In the genomic region with DNA sequence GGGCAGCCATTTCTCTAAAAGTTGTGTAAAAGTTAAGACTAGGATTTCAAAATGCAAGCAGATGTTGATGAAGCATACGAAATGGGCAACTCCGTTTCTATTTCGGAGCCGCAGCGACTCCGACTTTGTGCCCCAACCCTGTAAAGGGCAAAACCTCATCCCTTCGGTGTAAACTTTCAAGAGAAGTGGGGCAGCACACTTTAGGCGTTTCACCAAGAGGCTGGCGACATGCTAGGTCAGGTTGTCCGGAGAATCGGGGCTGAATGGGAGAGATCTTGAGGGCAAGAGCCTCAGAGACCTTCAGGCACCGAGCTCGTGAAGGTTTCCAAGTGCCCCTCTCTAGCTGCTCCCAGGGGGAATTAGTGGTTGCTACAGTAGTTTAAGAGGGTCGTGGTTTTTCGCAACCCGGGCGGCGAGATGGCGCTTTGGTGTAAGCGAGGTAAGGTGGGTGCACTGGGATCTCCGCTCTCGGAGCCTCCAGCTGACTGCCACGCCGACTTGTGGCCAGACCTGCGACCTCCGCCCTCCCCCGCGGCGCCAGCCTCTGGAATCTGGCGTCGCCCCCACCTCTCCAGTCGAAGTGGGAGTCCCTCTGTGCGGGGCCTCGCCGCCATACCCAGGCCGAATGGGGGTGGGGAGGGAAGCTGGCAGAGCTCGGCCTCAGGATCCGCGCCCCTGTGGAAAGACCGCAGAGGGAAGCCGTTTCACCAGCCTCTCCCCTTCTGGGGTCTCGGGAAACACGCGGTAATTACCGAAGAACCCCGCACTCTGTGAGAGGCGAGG, we compare ENCODE assay signal across 1 cellular context.
A peak's percentile ranks its signal among the peaks of the same experiment; 100 is the strongest.
TF ChIP-seq lines count a peak whose summit lies in the region.

No MANE protein-coding gene starts in this region.

TF ChIP-seq in HepG2, 621 proteins besides CTCF, POLR2A, EP300 and RAD21 (continued from another document and continues in another):
- TF ChIP-seq, protein P1, sequence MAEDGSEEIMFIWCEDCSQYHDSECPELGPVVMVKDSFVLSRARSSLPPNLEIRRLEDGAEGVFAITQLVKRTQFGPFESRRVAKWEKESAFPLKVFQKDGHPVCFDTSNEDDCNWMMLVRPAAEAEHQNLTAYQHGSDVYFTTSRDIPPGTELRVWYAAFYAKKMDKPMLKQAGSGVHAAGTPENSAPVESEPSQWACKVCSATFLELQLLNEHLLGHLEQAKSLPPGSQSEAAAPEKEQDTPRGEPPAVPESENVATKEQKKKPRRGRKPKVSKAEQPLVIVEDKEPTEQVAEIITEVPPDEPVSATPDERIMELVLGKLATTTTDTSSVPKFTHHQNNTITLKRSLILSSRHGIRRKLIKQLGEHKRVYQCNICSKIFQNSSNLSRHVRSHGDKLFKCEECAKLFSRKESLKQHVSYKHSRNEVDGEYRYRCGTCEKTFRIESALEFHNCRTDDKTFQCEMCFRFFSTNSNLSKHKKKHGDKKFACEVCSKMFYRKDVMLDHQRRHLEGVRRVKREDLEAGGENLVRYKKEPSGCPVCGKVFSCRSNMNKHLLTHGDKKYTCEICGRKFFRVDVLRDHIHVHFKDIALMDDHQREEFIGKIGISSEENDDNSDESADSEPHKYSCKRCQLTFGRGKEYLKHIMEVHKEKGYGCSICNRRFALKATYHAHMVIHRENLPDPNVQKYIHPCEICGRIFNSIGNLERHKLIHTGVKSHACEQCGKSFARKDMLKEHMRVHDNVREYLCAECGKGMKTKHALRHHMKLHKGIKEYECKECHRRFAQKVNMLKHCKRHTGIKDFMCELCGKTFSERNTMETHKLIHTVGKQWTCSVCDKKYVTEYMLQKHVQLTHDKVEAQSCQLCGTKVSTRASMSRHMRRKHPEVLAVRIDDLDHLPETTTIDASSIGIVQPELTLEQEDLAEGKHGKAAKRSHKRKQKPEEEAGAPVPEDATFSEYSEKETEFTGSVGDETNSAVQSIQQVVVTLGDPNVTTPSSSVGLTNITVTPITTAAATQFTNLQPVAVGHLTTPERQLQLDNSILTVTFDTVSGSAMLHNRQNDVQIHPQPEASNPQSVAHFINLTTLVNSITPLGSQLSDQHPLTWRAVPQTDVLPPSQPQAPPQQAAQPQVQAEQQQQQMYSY (CRISPR knock-in tag; IDR thresholded peaks at IDR 0.05), result 0 out of 2 replicates have a peak, but pooled peaks have one; percentile 50
- TF ChIP-seq, protein P2, sequence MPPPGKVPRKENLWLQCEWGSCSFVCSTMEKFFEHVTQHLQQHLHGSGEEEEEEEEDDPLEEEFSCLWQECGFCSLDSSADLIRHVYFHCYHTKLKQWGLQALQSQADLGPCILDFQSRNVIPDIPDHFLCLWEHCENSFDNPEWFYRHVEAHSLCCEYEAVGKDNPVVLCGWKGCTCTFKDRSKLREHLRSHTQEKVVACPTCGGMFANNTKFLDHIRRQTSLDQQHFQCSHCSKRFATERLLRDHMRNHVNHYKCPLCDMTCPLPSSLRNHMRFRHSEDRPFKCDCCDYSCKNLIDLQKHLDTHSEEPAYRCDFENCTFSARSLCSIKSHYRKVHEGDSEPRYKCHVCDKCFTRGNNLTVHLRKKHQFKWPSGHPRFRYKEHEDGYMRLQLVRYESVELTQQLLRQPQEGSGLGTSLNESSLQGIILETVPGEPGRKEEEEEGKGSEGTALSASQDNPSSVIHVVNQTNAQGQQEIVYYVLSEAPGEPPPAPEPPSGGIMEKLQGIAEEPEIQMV (CRISPR knock-in tag; IDR thresholded peaks at IDR 0.05; ENCODE audit: low read depth), result no peak; the same call in 1 of the 2 replicates
- no peak for TF ChIP-seq PHF21A (CRISPR knock-in tag; IDR thresholded peaks at IDR 0.05)
- TF ChIP-seq, protein P3, sequence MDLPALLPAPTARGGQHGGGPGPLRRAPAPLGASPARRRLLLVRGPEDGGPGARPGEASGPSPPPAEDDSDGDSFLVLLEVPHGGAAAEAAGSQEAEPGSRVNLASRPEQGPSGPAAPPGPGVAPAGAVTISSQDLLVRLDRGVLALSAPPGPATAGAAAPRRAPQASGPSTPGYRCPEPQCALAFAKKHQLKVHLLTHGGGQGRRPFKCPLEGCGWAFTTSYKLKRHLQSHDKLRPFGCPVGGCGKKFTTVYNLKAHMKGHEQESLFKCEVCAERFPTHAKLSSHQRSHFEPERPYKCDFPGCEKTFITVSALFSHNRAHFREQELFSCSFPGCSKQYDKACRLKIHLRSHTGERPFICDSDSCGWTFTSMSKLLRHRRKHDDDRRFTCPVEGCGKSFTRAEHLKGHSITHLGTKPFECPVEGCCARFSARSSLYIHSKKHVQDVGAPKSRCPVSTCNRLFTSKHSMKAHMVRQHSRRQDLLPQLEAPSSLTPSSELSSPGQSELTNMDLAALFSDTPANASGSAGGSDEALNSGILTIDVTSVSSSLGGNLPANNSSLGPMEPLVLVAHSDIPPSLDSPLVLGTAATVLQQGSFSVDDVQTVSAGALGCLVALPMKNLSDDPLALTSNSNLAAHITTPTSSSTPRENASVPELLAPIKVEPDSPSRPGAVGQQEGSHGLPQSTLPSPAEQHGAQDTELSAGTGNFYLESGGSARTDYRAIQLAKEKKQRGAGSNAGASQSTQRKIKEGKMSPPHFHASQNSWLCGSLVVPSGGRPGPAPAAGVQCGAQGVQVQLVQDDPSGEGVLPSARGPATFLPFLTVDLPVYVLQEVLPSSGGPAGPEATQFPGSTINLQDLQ (CRISPR knock-in tag; IDR thresholded peaks at IDR 0.05), result no peak; the same call in 1 of the 2 replicates
- no peak for TF ChIP-seq KDM1A (CRISPR knock-in tag; IDR thresholded peaks at IDR 0.05)
- TF ChIP-seq GZF1 (CRISPR knock-in tag; IDR thresholded peaks at IDR 0.05), result peak; percentile 93
- TF ChIP-seq NR2F6 (IDR thresholded peaks at IDR 0.05), result 0 out of 2 replicates have a peak, but pooled peaks have one; percentile 24
- TF ChIP-seq NR2F6 (CRISPR knock-in tag; IDR thresholded peaks at IDR 0.05), result peak; percentile 75
- TF ChIP-seq, protein P4, sequence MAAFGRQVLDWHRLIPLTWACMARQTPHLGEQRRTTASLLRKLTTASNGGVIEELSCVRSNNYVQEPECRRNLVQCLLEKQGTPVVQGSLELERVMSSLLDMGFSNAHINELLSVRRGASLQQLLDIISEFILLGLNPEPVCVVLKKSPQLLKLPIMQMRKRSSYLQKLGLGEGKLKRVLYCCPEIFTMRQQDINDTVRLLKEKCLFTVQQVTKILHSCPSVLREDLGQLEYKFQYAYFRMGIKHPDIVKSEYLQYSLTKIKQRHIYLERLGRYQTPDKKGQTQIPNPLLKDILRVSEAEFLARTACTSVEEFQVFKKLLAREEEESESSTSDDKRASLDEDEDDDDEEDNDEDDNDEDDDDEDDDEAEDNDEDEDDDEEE (CRISPR knock-in tag; IDR thresholded peaks at IDR 0.05), result peak; percentile 97
- TF ChIP-seq SIN3B (IDR thresholded peaks at IDR 0.05; ENCODE audit: low read length), result no peak
- no peak for TF ChIP-seq TOPORS (CRISPR knock-in tag; IDR thresholded peaks at IDR 0.05)
- TF ChIP-seq ZNF724P (CRISPR knock-in tag; IDR thresholded peaks at IDR 0.05; ENCODE audit: borderline replicate concordance), result no peak
- TF ChIP-seq, protein P5, sequence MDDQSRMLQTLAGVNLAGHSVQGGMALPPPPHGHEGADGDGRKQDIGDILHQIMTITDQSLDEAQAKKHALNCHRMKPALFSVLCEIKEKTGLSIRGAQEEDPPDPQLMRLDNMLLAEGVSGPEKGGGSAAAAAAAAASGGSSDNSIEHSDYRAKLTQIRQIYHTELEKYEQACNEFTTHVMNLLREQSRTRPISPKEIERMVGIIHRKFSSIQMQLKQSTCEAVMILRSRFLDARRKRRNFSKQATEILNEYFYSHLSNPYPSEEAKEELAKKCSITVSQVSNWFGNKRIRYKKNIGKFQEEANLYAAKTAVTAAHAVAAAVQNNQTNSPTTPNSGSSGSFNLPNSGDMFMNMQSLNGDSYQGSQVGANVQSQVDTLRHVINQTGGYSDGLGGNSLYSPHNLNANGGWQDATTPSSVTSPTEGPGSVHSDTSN (CRISPR knock-in tag; IDR thresholded peaks at IDR 0.05; ENCODE audit: borderline replicate concordance), result peak; percentile 88
- TF ChIP-seq, protein P6, sequence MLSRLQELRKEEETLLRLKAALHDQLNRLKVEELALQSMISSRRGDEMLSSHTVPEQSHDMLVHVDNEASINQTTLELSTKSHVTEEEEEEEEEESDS (CRISPR knock-in tag; IDR thresholded peaks at IDR 0.05; ENCODE audit: borderline replicate concordance), result no peak
- peak; percentile 99 for TF ChIP-seq AGO2 (optimal IDR thresholded peaks at IDR 0.05; ENCODE audit: low read depth, low read length)
- no peak for TF ChIP-seq TCF7L2 (IDR thresholded peaks at IDR 0.05; ENCODE audit: low read depth, low read length)
- TF ChIP-seq ETV5 (CRISPR knock-in tag; IDR thresholded peaks at IDR 0.05; ENCODE audit: borderline replicate concordance), result no peak; the same call in 1 of the 2 replicates
- TF ChIP-seq, protein P7, sequence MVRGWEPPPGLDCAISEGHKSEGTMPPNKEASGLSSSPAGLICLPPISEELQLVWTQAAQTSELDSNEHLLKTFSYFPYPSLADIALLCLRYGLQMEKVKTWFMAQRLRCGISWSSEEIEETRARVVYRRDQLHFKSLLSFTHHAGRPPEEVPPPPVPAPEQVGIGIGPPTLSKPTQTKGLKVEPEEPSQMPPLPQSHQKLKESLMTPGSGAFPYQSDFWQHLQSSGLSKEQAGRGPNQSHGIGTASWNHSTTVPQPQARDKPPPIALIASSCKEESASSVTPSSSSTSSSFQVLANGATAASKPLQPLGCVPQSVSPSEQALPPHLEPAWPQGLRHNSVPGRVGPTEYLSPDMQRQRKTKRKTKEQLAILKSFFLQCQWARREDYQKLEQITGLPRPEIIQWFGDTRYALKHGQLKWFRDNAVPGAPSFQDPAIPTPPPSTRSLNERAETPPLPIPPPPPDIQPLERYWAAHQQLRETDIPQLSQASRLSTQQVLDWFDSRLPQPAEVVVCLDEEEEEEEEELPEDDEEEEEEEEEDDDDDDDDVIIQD (CRISPR knock-in tag; IDR thresholded peaks at IDR 0.05; ENCODE audit: low read depth), result no peak
- TF ChIP-seq ZNF234 (CRISPR knock-in tag; conservative IDR thresholded peaks at IDR 0.05), result no peak
- TF ChIP-seq, protein P8, sequence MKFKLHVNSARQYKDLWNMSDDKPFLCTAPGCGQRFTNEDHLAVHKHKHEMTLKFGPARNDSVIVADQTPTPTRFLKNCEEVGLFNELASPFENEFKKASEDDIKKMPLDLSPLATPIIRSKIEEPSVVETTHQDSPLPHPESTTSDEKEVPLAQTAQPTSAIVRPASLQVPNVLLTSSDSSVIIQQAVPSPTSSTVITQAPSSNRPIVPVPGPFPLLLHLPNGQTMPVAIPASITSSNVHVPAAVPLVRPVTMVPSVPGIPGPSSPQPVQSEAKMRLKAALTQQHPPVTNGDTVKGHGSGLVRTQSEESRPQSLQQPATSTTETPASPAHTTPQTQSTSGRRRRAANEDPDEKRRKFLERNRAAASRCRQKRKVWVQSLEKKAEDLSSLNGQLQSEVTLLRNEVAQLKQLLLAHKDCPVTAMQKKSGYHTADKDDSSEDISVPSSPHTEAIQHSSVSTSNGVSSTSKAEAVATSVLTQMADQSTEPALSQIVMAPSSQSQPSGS (CRISPR knock-in tag; IDR thresholded peaks at IDR 0.05), result peak; percentile 25; the same call in 1 of the 2 replicates
- peak; percentile 75 for TF ChIP-seq PHF8 (CRISPR knock-in tag; IDR thresholded peaks at IDR 0.05)
- TF ChIP-seq SMAD1 (CRISPR knock-in tag; IDR thresholded peaks at IDR 0.05; ENCODE audit: borderline replicate concordance, low read depth), result 0 out of 2 replicates have a peak, but pooled peaks have one; percentile 73
- TF ChIP-seq, protein P9, sequence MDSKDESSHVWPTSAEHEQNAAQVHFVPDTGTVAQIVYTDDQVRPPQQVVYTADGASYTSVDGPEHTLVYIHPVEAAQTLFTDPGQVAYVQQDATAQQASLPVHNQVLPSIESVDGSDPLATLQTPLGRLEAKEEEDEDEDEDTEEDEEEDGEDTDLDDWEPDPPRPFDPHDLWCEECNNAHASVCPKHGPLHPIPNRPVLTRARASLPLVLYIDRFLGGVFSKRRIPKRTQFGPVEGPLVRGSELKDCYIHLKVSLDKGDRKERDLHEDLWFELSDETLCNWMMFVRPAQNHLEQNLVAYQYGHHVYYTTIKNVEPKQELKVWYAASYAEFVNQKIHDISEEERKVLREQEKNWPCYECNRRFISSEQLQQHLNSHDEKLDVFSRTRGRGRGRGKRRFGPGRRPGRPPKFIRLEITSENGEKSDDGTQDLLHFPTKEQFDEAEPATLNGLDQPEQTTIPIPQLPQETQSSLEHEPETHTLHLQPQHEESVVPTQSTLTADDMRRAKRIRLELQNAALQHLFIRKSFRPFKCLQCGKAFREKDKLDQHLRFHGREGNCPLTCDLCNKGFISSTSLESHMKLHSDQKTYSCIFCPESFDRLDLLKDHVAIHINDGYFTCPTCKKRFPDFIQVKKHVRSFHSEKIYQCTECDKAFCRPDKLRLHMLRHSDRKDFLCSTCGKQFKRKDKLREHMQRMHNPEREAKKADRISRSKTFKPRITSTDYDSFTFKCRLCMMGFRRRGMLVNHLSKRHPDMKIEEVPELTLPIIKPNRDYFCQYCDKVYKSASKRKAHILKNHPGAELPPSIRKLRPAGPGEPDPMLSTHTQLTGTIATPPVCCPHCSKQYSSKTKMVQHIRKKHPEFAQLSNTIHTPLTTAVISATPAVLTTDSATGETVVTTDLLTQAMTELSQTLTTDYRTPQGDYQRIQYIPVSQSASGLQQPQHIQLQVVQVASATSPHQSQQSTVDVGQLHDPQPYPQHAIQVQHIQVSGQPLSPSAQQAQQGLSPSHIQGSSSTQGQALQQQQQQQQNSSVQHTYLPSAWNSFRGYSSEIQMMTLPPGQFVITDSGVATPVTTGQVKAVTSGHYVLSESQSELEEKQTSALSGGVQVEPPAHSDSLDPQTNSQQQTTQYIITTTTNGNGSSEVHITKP (CRISPR knock-in tag; IDR thresholded peaks at IDR 0.05; ENCODE audit: low read depth), result no peak; the same call in 1 of the 2 replicates
- peak; percentile 48 for TF ChIP-seq XRCC5 (optimal IDR thresholded peaks at IDR 0.05; ENCODE audit: low read length)
- TF ChIP-seq ZNF292 (CRISPR knock-in tag; IDR thresholded peaks at IDR 0.05; ENCODE audit: borderline replicate concordance, low read depth), result peak; percentile 74
- TF ChIP-seq CREB1 (IDR thresholded peaks at IDR 0.05), result no peak
- no peak for TF ChIP-seq CREB1 (CRISPR knock-in tag; IDR thresholded peaks at IDR 0.05)
- no peak for TF ChIP-seq NFE2 (CRISPR knock-in tag; IDR thresholded peaks at IDR 0.05)
- TF ChIP-seq SAFB2 (CRISPR knock-in tag; IDR thresholded peaks at IDR 0.05; ENCODE audit: borderline replicate concordance, low read depth), result 0 out of 2 replicates have a peak, but pooled peaks have one; percentile 46
